11 cellular contexts compared by ENCODE assay signal in genomic region chr15:91866371-91866905, GRCh38. TPM values are rescaled to one million over a fixed set of nuclear protein-coding genes. Genes with fewer than 3 reads are reported as not detected.
DNase-seq lines count a peak whose midpoint lies in the region; ATAC-seq and TF ChIP-seq lines count a peak whose summit lies in the region.
"Had no signal": no experiment of that assay in that cellular context is flagged by ENCODE, and none has a peak within 500 bp of the region (broad histone marks: within the 10 kb centered on the region; RNA-seq: fewer than 3 reads in every experiment).

No MANE protein-coding gene starts in this region.

- DNase-seq in GM03348 (ENCODE audit: low spot score) (peak; percentile 39), RPMI8226 (peak; percentile 64), fibroblast of the aortic adventitia (ENCODE audit: low read depth) (peak; percentile 77), HK-2 (ENCODE audit: unreplicated experiment) (no peak), foreskin melanocyte (no peak)
- DNase-seq in activated T-cell treated with anti-CD3 and anti-CD28 coated beads, Interleukin-2, amount 50 U/mL, for 48 hours: no peak
- DNase-seq: cortex of kidney, WERI-Rb-1 had no signal

- H3K4me3 ChIP-seq in fibroblast of the aortic adventitia (ENCODE audit: low read depth, low read length) (peak overlapping the region; percentile 40), skin epidermis (peak overlapping the region in 1 of 7 experiments; percentile 14)

- H3K27ac ChIP-seq in skin epidermis: peak overlapping the region in 17 of 21 experiments; percentile 11 to 88 (median 72)
- H3K27ac ChIP-seq: WERI-Rb-1 had no signal

- no peak for TF ChIP-seq CTCF in fibroblast of the aortic adventitia (IDR thresholded peaks at IDR 0.05; ENCODE audit: insufficient read depth, low read length)

- no peak for ATAC-seq in GM18907 (IDR thresholded peaks at IDR 0.05; ENCODE audit: unreplicated experiment)

RNA-seq across cellular contexts. Expression of gene SLCO3A1, which starts 12.9 kb away (rescaled TPM):
- 8.9 and 11.1 TPM in 2 replicates for total RNA-seq in fibroblast of the aortic adventitia (ENCODE audit: low replicate concordance)
- total RNA-seq: myocyte had no signal

Comparison
In these comparisons a context has a peak if more than half of its experiments do, and no peak if none do; other contexts are left out.
1. DNase-seq: peak in GM03348 (single experiment), RPMI8226 (single experiment) and fibroblast of the aortic adventitia (single experiment); none in HK-2 (single experiment), activated T-cell treated with anti-CD3 and anti-CD28 coated beads, Interleukin-2, amount 50 U/mL, for 48 hours (0 of 2) and foreskin melanocyte (single experiment).